ENCODE assay signal across 17 cellular contexts in the genomic region with DNA sequence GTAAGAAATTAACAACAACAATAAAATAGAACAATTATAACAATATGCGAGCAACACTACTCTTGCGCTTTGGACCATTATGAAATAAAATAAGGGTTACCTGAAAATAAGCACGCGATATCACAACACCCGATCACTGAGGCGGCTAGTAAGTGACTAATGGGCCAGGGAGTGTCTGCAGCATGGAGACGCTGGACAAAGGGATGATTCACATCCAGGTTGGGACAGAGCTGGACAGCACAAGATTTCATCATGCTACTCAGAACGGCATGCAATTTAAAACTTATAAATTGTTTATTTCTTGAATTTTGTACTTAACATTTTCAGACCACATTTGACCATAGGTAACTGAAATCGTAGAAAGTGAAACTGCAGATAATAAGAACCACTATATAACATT. TPM values are rescaled to one million over a fixed set of nuclear protein-coding genes. Genes with fewer than 3 reads are reported as not detected.
DNase-seq lines count a peak whose midpoint lies in the region; ATAC-seq and TF ChIP-seq lines count a peak whose summit lies in the region.
"Had no signal": no experiment of that assay in that cellular context is flagged by ENCODE, and none has a peak within 500 bp of the region (broad histone marks: within the 10 kb centered on the region; RNA-seq: fewer than 3 reads in every experiment).

No MANE protein-coding gene starts in this region.

- TF ChIP-seq CTCF in epithelial cell of esophagus (IDR thresholded peaks at IDR 0.05; ENCODE audit: insufficient read depth, low read depth, low read length, missing control alignments) = no peak

- H3K18ac ChIP-seq in trophoblast cell (ENCODE audit: low read length) = no peak overlapping the region

- peaks cover 4% of the 10 kb centered on the region for H3K36me3 Mint-ChIP-seq in effector memory CD8-positive, alpha-beta T cell (ENCODE audit: insufficient read depth)

- no peaks in the 10 kb centered on the region for H3K9me3 ChIP-seq in trophoblast cell (ENCODE audit: insufficient read depth, low read depth, low read length)
- H3K9me3 ChIP-seq: prostate gland, tibial artery had no signal

- no peak overlapping the region for H3K27ac Mint-ChIP-seq in effector memory CD8-positive, alpha-beta T cell
- H3K27ac Mint-ChIP-seq: CD14-positive monocyte had no signal

- H3K36me3 ChIP-seq in trophoblast cell (ENCODE audit: control insufficient read depth in 1 of 2, insufficient read depth in 2 of 2, low read length in 2 of 2) = peaks cover 0 to 1% of the 10 kb centered on the region in 2 experiments
- H3K36me3 ChIP-seq: prostate gland had no signal

- H3K4me2 ChIP-seq in trophoblast cell (ENCODE audit: low read length) = no peak overlapping the region

- no peak overlapping the region for H4K12ac ChIP-seq in trophoblast cell (ENCODE audit: low read depth, low read length)

- H3K27me3 ChIP-seq in trophoblast cell (ENCODE audit: insufficient read depth, low read length) = no peaks in the 10 kb centered on the region
- H3K27me3 ChIP-seq: tibial artery had no signal

- no peaks in the 10 kb centered on the region for H3K79me1 ChIP-seq in trophoblast cell (ENCODE audit: low read length)

- H3K4me1 ChIP-seq in trophoblast cell (ENCODE audit: control insufficient read depth in 1 of 2, insufficient read depth in 2 of 2, low read length in 2 of 2) = no peaks in the 10 kb centered on the region
- H3K4me1 ChIP-seq: prostate gland had no signal

- H3K79me2 ChIP-seq in trophoblast cell (ENCODE audit: control insufficient read depth, insufficient read depth, low read length, poor library complexity) = no peaks in the 10 kb centered on the region

- no peak overlapping the region for H3K23ac ChIP-seq in trophoblast cell (ENCODE audit: low read length)

- H3K27ac ChIP-seq in trophoblast cell (ENCODE audit: low read depth, low read length) = no peak overlapping the region
- H3K27ac ChIP-seq: prostate gland, tibial artery had no signal

- H3K4me3 ChIP-seq in epithelial cell of esophagus (ENCODE audit: low read length) (no peak overlapping the region), trophoblast cell (ENCODE audit: low read depth, low read length) (no peak overlapping the region)
- H3K4me3 ChIP-seq: prostate gland, tibial artery had no signal

- peaks cover 4 to 14% of the 10 kb centered on the region in 2 donors for H3K4me1 Mint-ChIP-seq in effector memory CD8-positive, alpha-beta T cell (ENCODE audit: low read depth in 2 of 2)
- H3K4me1 Mint-ChIP-seq: CD14-positive monocyte had no signal

- no peak overlapping the region for H2BK12ac ChIP-seq in trophoblast cell (ENCODE audit: low read length)

- H3K27me3 Mint-ChIP-seq in effector memory CD8-positive, alpha-beta T cell = no peaks in the 10 kb centered on the region

- no peak overlapping the region for H3K4me3 Mint-ChIP-seq in effector memory CD8-positive, alpha-beta T cell
- H3K4me3 Mint-ChIP-seq: CD14-positive monocyte had no signal

- DNase-seq in ELR (ENCODE audit: low read depth) = peak; percentile 93
- peak; percentile 90 for DNase-seq in epithelial cell of esophagus (ENCODE audit: low read depth)
- peak; percentile 78 to 90 for DNase-seq in trophoblast cell
- DNase-seq in anterior cingulate cortex (lab: John Stamatoyannopoulos, UW) = no peak
- DNase-seq in effector memory CD8-positive, alpha-beta T cell = no peak
- no peak for DNase-seq in NCI-H526 treated with DMSO at 0.1 percent for 48 hours (lab: John Stamatoyannopoulos, UW)
- DNase-seq in NCI-H2107 treated with DMSO at 0.1 percent for 48 hours (lab: John Stamatoyannopoulos, UW; ENCODE audit: unreplicated experiment) = no peak
- DNase-seq: activated CD4-positive, alpha-beta T cell treated with anti-CD3 and anti-CD28 coated beads, Interleukin-2, amount 50 U/mL, for 48 hours; head of caudate nucleus; kidney; NCI-H1694; NCI-H526; tibial artery had no signal

- H4K8ac ChIP-seq in trophoblast cell (ENCODE audit: low read depth, low read length) = no peak overlapping the region

- ATAC-seq in effector memory CD8-positive, alpha-beta T cell (replicated peaks) = no peak
- ATAC-seq: Right ventricle myocardium inferior had no signal

- no peak overlapping the region for H2BK120ac ChIP-seq in trophoblast cell (ENCODE audit: insufficient read depth, low read length, poor library complexity)

- no peak overlapping the region for H4K91ac ChIP-seq in trophoblast cell (ENCODE audit: low read depth, low read length)

- H3K9ac ChIP-seq in trophoblast cell (ENCODE audit: low read length) = no peak overlapping the region

- H2AFZ ChIP-seq in trophoblast cell (ENCODE audit: insufficient read depth, low read length, poor library complexity) = no peak overlapping the region

- no CpG with 5 or more reads among the region's 9 CpGs for WGBS in trophoblast cell (ENCODE audit: extremely low coverage, insufficient coverage, insufficient read length)

- no peaks in the 10 kb centered on the region for H3K9me3 Mint-ChIP-seq in effector memory CD8-positive, alpha-beta T cell

- no peak overlapping the region for H2AK5ac ChIP-seq in trophoblast cell (ENCODE audit: low read length)

- H3K14ac ChIP-seq in trophoblast cell (ENCODE audit: low read length) = no peak overlapping the region

- H3K4ac ChIP-seq in trophoblast cell (ENCODE audit: low read depth, low read length) = no peak overlapping the region

- no peak overlapping the region for H2BK5ac ChIP-seq in trophoblast cell (ENCODE audit: low read depth, low read length, poor library complexity)

TF ChIP-seq in PFSK-1, 5 proteins besides CTCF, POLR2A, EP300 and RAD21:
- TF ChIP-seq SIN3A (IDR thresholded peaks at IDR 0.05; ENCODE audit: borderline replicate concordance, insufficient read depth, low read length) = no peak
- TF ChIP-seq, protein P1, sequence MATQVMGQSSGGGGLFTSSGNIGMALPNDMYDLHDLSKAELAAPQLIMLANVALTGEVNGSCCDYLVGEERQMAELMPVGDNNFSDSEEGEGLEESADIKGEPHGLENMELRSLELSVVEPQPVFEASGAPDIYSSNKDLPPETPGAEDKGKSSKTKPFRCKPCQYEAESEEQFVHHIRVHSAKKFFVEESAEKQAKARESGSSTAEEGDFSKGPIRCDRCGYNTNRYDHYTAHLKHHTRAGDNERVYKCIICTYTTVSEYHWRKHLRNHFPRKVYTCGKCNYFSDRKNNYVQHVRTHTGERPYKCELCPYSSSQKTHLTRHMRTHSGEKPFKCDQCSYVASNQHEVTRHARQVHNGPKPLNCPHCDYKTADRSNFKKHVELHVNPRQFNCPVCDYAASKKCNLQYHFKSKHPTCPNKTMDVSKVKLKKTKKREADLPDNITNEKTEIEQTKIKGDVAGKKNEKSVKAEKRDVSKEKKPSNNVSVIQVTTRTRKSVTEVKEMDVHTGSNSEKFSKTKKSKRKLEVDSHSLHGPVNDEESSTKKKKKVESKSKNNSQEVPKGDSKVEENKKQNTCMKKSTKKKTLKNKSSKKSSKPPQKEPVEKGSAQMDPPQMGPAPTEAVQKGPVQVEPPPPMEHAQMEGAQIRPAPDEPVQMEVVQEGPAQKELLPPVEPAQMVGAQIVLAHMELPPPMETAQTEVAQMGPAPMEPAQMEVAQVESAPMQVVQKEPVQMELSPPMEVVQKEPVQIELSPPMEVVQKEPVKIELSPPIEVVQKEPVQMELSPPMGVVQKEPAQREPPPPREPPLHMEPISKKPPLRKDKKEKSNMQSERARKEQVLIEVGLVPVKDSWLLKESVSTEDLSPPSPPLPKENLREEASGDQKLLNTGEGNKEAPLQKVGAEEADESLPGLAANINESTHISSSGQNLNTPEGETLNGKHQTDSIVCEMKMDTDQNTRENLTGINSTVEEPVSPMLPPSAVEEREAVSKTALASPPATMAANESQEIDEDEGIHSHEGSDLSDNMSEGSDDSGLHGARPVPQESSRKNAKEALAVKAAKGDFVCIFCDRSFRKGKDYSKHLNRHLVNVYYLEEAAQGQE (IDR thresholded peaks at IDR 0.05; ENCODE audit: insufficient read depth in 1 of 2, low read depth in 2 of 2, low read length in 2 of 2) = peak; percentile 49 to 77; a peak in 1 of 4 replicates
TF ChIP-seq in PFSK-1: peak in this region for 1.

RNA-seq across cellular contexts. Expression of a gene that starts 15.6 kb away (rescaled TPM):
- polyA plus RNA-seq in PFSK-1 (2012; ENCODE audit: insufficient read length, low read depth) = 17.5 TPM
- 15.7 and 16.5 TPM in 2 replicates for polyA plus RNA-seq in trophoblast cell (2013)

Comparison
In these comparisons a context has a peak if more than half of its experiments do, and no peak if none do; other contexts are left out.
1. DNase-seq: peak in ELR (single experiment), epithelial cell of esophagus (single experiment) and trophoblast cell (2 of 2); none in anterior cingulate cortex (0 of 58), effector memory CD8-positive, alpha-beta T cell (0 of 3), NCI-H526 treated with DMSO at 0.1 percent for 48 hours (single experiment) and NCI-H2107 treated with DMSO at 0.1 percent for 48 hours (single experiment).